In the genomic region with DNA sequence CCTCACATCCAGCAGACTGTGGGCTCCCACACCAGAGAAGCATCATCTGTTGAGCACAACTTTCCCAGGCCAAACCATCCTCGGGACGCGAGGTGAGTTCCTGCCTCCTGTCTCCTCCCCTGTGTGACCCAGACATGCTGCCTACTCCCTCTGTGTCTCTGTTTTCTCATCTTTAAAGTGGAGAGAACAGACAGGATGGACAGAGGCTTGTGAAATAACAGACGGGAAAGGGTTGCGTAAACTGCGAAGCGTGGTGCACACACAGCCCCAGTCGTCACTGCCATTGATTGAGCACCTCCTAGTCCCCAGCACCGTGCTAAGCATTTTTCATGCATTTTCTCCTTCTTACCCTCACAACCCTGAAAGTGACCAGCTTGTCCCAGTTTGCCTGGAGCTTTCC, we compare ENCODE assay signal across 21 cellular contexts. TPM values are rescaled to one million over a fixed set of nuclear protein-coding genes. Genes with fewer than 3 reads are reported as not detected.
"Had no signal": no experiment of that assay in that cellular context is flagged by ENCODE, and none has a peak within 500 bp of the region (broad histone marks: within the 10 kb centered on the region; RNA-seq: fewer than 3 reads in every experiment).

No MANE protein-coding gene starts in this region.

- H3K4me3 Mint-ChIP-seq: activated CD8-positive, alpha-beta memory T cell treated with anti-CD3 and anti-CD28 coated beads, Interleukin-2, amount 10 ng/mL, durations not matched to agents 7 days and 5 days; activated T-cell treated with anti-CD3 and anti-CD28 coated beads, Interleukin-2, amount 50 U/mL, for 24 hours; immature natural killer cell; naive thymus-derived CD4-positive, alpha-beta T cell; stimulated activated naive CD8-positive, alpha-beta T cell treated with anti-CD3 and anti-CD28 coated beads, Interleukin-15, Interleukin-2, amounts not matched to agents 100 ng/mL and 50 ng/mL, for 24 hours had no signal

- H3K27ac Mint-ChIP-seq: activated CD8-positive, alpha-beta memory T cell treated with anti-CD3 and anti-CD28 coated beads, Interleukin-2, amount 10 ng/mL, durations not matched to agents 7 days and 5 days; activated naive CD4-positive, alpha-beta T cell treated with anti-CD3 and anti-CD28 coated beads, Interleukin-2, amount 50 U/mL, for 72 hours; activated T-cell treated with anti-CD3 and anti-CD28 coated beads, Interleukin-2, amount 50 U/mL, for 24 hours; immature natural killer cell; stimulated activated naive CD8-positive, alpha-beta T cell treated with anti-CD3 and anti-CD28 coated beads, Interleukin-15, Interleukin-2, amounts not matched to agents 100 ng/mL and 50 ng/mL, for 24 hours had no signal

- H3K36me3 ChIP-seq: esophagus squamous epithelium, sigmoid colon, upper lobe of left lung had no signal

- H3K9me3 ChIP-seq: esophagus squamous epithelium, psoas muscle, sigmoid colon, upper lobe of left lung had no signal

- H3K4me1 ChIP-seq: esophagus squamous epithelium, psoas muscle, sigmoid colon, upper lobe of left lung had no signal

- ATAC-seq: activated CD8-positive, alpha-beta memory T cell treated with anti-CD3 and anti-CD28 coated beads, Interleukin-2, amount 10 ng/mL, durations not matched to agents 7 days and 5 days; activated naive CD4-positive, alpha-beta T cell treated with anti-CD3 and anti-CD28 coated beads, Interleukin-2, amount 50 U/mL, for 72 hours; naive thymus-derived CD4-positive, alpha-beta T cell; psoas muscle had no signal

- H3K27ac ChIP-seq: esophagus squamous epithelium, psoas muscle, sigmoid colon, upper lobe of left lung had no signal

- H3K4me3 ChIP-seq: esophagus squamous epithelium, lung, psoas muscle, sigmoid colon, upper lobe of left lung had no signal

- H3K9me3 Mint-ChIP-seq: activated naive CD4-positive, alpha-beta T cell treated with anti-CD3 and anti-CD28 coated beads, Interleukin-2, amount 50 U/mL, for 72 hours; activated T-cell treated with anti-CD3 and anti-CD28 coated beads, Interleukin-2, amount 50 U/mL, for 24 hours; immature natural killer cell; naive thymus-derived CD4-positive, alpha-beta T cell; stimulated activated naive CD8-positive, alpha-beta T cell treated with anti-CD3 and anti-CD28 coated beads, Interleukin-15, Interleukin-2, amounts not matched to agents 100 ng/mL and 50 ng/mL, for 24 hours had no signal

- DNase-seq: activated CD4-positive, alpha-beta T cell treated with anti-CD3 and anti-CD28 coated beads, Interleukin-2, amount 50 U/mL, for 4 hours; activated CD8-positive, alpha-beta memory T cell treated with anti-CD3 and anti-CD28 coated beads, Interleukin-2, amount 10 ng/mL, durations not matched to agents 7 days and 5 days; activated effector memory CD4-positive, alpha-beta T cell treated with anti-CD3 and anti-CD28 coated beads, Interleukin-2, amount 50 U/mL, for 16 hours; activated T-cell treated with anti-CD3 and anti-CD28 coated beads, Interleukin-2, amount 50 U/mL, for 24 hours; esophagus squamous epithelium; foreskin fibroblast; glutamatergic neuron; immature natural killer cell; naive thymus-derived CD4-positive, alpha-beta T cell; nucleus accumbens; psoas muscle; sigmoid colon; stimulated activated CD4-positive, alpha-beta T cell treated with anti-CD3 and anti-CD28 coated beads, Interleukin-2, amount 100 ng/mL, for 48 hours; stimulated activated CD8-positive, alpha-beta memory T cell treated with anti-CD3 and anti-CD28 coated beads, Interleukin-4, amount 100 ng/mL, for 48 hours had no signal

- H3K4me1 Mint-ChIP-seq: activated CD8-positive, alpha-beta memory T cell treated with anti-CD3 and anti-CD28 coated beads, Interleukin-2, amount 10 ng/mL, durations not matched to agents 7 days and 5 days; immature natural killer cell had no signal

- H3K36me3 Mint-ChIP-seq: activated CD8-positive, alpha-beta memory T cell treated with anti-CD3 and anti-CD28 coated beads, Interleukin-2, amount 10 ng/mL, durations not matched to agents 7 days and 5 days; activated naive CD4-positive, alpha-beta T cell treated with anti-CD3 and anti-CD28 coated beads, Interleukin-2, amount 50 U/mL, for 72 hours; immature natural killer cell; naive thymus-derived CD4-positive, alpha-beta T cell had no signal

RNA-seq across cellular contexts. Expression of a gene that starts 52.1 kb away (rescaled TPM):
- total RNA-seq: activated CD8-positive, alpha-beta memory T cell treated with anti-CD3 and anti-CD28 coated beads, Interleukin-2, amount 10 ng/mL, durations not matched to agents 7 days and 5 days; activated naive CD4-positive, alpha-beta T cell treated with anti-CD3 and anti-CD28 coated beads, Interleukin-2, amount 50 U/mL, for 72 hours; mononuclear cell; naive thymus-derived CD4-positive, alpha-beta T cell; T-helper 2 cell treated with Interferon-gamma antibody and Interleukin-4, amounts not matched to agents 100 ng/mL and 5 ng/mL, for 36 hours; temporal lobe had no signal
- polyA plus RNA-seq: immature natural killer cell; naive thymus-derived CD4-positive, alpha-beta T cell had no signal
